In genomic region chr1:66397192-66397591, GRCh38 we compare ENCODE assay signal across 11 cellular contexts.
DNase-seq lines count a peak whose midpoint lies in the region; ATAC-seq and TF ChIP-seq lines count a peak whose summit lies in the region.
"Had no signal": no experiment of that assay in that cellular context is flagged by ENCODE, and none has a peak within 500 bp of the region (broad histone marks: within the 10 kb centered on the region; RNA-seq: fewer than 3 reads in every experiment).

No MANE protein-coding gene starts in this region.

- peak overlapping the region; percentile 39 for H3K27ac ChIP-seq in lower lobe of right lung

- intact Hi-C loops in lower lobe of right lung (cut with DNase I) = no loop called here

- TF ChIP-seq CTCF in lower lobe of right lung (IDR thresholded peaks at IDR 0.05) = no peak

- no peaks in the 10 kb centered on the region for H3K27me3 ChIP-seq in lower lobe of right lung (ENCODE audit: low read depth)

- no peaks in the 10 kb centered on the region for H3K36me3 ChIP-seq in lower lobe of right lung

- no peak for DNase-seq in lower lobe of right lung
- no peak for DNase-seq in NK-92 (lab: John Stamatoyannopoulos, UW; ENCODE audit: unreplicated experiment)
- no peak for DNase-seq in RKO (ENCODE audit: low spot score)
- DNase-seq in NCI-H510A (lab: John Stamatoyannopoulos, UW) = no peak
- no peak for DNase-seq in ACHN
- DNase-seq: cortex of kidney; EL; stimulated activated CD4-positive, alpha-beta T cell treated with anti-CD3 and anti-CD28 coated beads, Interleukin-4, amount 100 ng/mL, for 4 hours had no signal

- in situ Hi-C loops in ACHN (cut with HindIII; ENCODE audit: low pct_ligation_motif_present, low pct_unique_long_range_greater_than_20kb, low sequenced_read_pairs) = no loop called here

- peaks cover 19% of the 10 kb centered on the region for H3K4me1 ChIP-seq in lower lobe of right lung

- no peaks in the 10 kb centered on the region for H3K9me3 ChIP-seq in lower lobe of right lung

- H3K4me3 ChIP-seq in lower lobe of right lung = no peak overlapping the region

- peak; percentile 32 for ATAC-seq in GM19035 (IDR thresholded peaks at IDR 0.05; ENCODE audit: unreplicated experiment)
- ATAC-seq in HG02610 (IDR thresholded peaks at IDR 0.05; ENCODE audit: unreplicated experiment) = peak; percentile 24
- peak; percentile 29 for ATAC-seq in HG03469 (IDR thresholded peaks at IDR 0.05; ENCODE audit: unreplicated experiment)
- peak; percentile 37 to 49 for ATAC-seq in lower lobe of right lung
